ENCODE assay signal across 1 cellular context in genomic region chr5:150350524-150351344, GRCh38.
A peak's percentile ranks its signal among the peaks of the same experiment; 100 is the strongest.
TF ChIP-seq lines count a peak whose summit lies in the region.

No MANE protein-coding gene starts in this region.

TF ChIP-seq in HepG2, 621 proteins besides CTCF, POLR2A, EP300 and RAD21 (continued from another document and continues in another):
- TF ChIP-seq ADNP (CRISPR knock-in tag; IDR thresholded peaks at IDR 0.05): peak; percentile 11; the same call in 1 of the 2 replicates
- TF ChIP-seq CERS6 (CRISPR knock-in tag; IDR thresholded peaks at IDR 0.05): no peak
- TF ChIP-seq ZNF343 (CRISPR knock-in tag; IDR thresholded peaks at IDR 0.05): peak; percentile 76; the same call in 1 of the 2 replicates
- peak; percentile 93 for TF ChIP-seq NR2F2 (IDR thresholded peaks at IDR 0.05; ENCODE audit: borderline replicate concordance, low read depth)
- TF ChIP-seq ARID3A (IDR thresholded peaks at IDR 0.05; ENCODE audit: low read depth, low read length): no peak
- 0 out of 2 replicates have a peak, but pooled peaks have one; percentile 36 for TF ChIP-seq SMYD3 (CRISPR knock-in tag; IDR thresholded peaks at IDR 0.05)
- no peak for TF ChIP-seq GMEB2 (CRISPR knock-in tag; IDR thresholded peaks at IDR 0.05; ENCODE audit: low read depth)
- no peak for TF ChIP-seq NFIC (IDR thresholded peaks at IDR 0.05; ENCODE audit: low read length)
- no peak for TF ChIP-seq SUZ12 (IDR thresholded peaks at IDR 0.05; ENCODE audit: low read depth, low read length)
- no peak for TF ChIP-seq HNF1A (IDR thresholded peaks at IDR 0.05; ENCODE audit: low read depth)
- peak; percentile 61; the same call in 1 of the 2 replicates for TF ChIP-seq HNF1A (CRISPR knock-in tag; IDR thresholded peaks at IDR 0.05; ENCODE audit: borderline replicate concordance)
- peak; percentile 79 for TF ChIP-seq TARDBP (CRISPR knock-in tag; IDR thresholded peaks at IDR 0.05)
- TF ChIP-seq KLF9 (CRISPR knock-in tag; IDR thresholded peaks at IDR 0.05; ENCODE audit: low read depth): peak; percentile 81; the same call in 1 of the 2 replicates
- TF ChIP-seq POGK (CRISPR knock-in tag; conservative IDR thresholded peaks at IDR 0.05): 0 out of 2 replicates have a peak, but pooled peaks have one; percentile 23
- no peak for TF ChIP-seq ZNF615 (CRISPR knock-in tag; IDR thresholded peaks at IDR 0.05; ENCODE audit: borderline replicate concordance)
- peak; percentile 30; the same call in 1 of the 2 replicates for TF ChIP-seq HOMEZ (CRISPR knock-in tag; IDR thresholded peaks at IDR 0.05; ENCODE audit: low read depth)
- TF ChIP-seq FOXM1 (CRISPR knock-in tag; IDR thresholded peaks at IDR 0.05): no peak
- TF ChIP-seq RFX1 (IDR thresholded peaks at IDR 0.05): no peak
- TF ChIP-seq ZNF704 (CRISPR knock-in tag; IDR thresholded peaks at IDR 0.05; ENCODE audit: borderline replicate concordance): peak; percentile 40; the same call in 1 of the 2 replicates
- TF ChIP-seq U2AF2 (IDR thresholded peaks at IDR 0.05; ENCODE audit: low read depth, low read length): no peak
- TF ChIP-seq ZSCAN9 (CRISPR knock-in tag; IDR thresholded peaks at IDR 0.05; ENCODE audit: borderline replicate concordance): peak; percentile 75; the same call in 1 of the 2 replicates
- peak; percentile 15; the same call in 1 of the 3 replicates for TF ChIP-seq MXI1 (IDR thresholded peaks at IDR 0.05; ENCODE audit: borderline replicate concordance, low read depth, low read length)
- TF ChIP-seq MED1 (CRISPR knock-in tag; IDR thresholded peaks at IDR 0.05): peak; percentile 73
- TF ChIP-seq BRF2 (CRISPR knock-in tag; IDR thresholded peaks at IDR 0.05): no peak
- no peak for TF ChIP-seq ZMAT5 (CRISPR knock-in tag; IDR thresholded peaks at IDR 0.05; ENCODE audit: borderline replicate concordance, low read depth)
- no peak for TF ChIP-seq DZIP1 (CRISPR knock-in tag; IDR thresholded peaks at IDR 0.05)
- TF ChIP-seq SOX5 (CRISPR knock-in tag; IDR thresholded peaks at IDR 0.05; ENCODE audit: borderline replicate concordance): peak; percentile 14; the same call in 1 of the 2 replicates
- 0 out of 2 replicates have a peak, but pooled peaks have one; percentile 21 for TF ChIP-seq THAP7 (CRISPR knock-in tag; IDR thresholded peaks at IDR 0.05)
- peak; percentile 48; the same call in 1 of the 2 replicates for TF ChIP-seq ZNF770 (CRISPR knock-in tag; IDR thresholded peaks at IDR 0.05)
- no peak for TF ChIP-seq ZNF569 (CRISPR knock-in tag; IDR thresholded peaks at IDR 0.05; ENCODE audit: borderline replicate concordance)
- TF ChIP-seq ZSCAN30 (CRISPR knock-in tag; IDR thresholded peaks at IDR 0.05): no peak
- TF ChIP-seq ZC3H4 (CRISPR knock-in tag; IDR thresholded peaks at IDR 0.05; ENCODE audit: borderline replicate concordance): no peak
